In the genomic region with DNA sequence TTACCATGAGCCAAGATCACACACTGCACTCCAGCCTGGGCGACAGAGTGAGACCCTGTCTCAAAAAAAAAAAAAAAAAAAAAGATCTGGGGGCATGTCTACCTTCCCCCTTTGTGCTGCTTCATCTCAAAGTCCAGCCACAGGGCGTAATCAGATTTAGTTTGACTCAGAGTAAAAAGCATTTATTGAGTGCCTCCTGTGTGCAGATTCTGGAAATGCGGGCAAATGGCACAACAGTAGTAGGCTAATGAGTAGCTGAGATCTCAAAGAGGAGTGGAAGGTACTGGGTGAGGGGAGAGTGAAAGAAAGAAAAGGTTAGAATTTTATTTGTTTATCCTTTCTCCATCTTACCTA, we compare ENCODE assay signal across 10 cellular contexts. TPM values are rescaled to one million over a fixed set of nuclear protein-coding genes. Genes with fewer than 3 reads are reported as not detected.
A peak's percentile ranks its signal among the peaks of the same experiment; 100 is the strongest.
DNase-seq lines count a peak whose midpoint lies in the region; ATAC-seq and TF ChIP-seq lines count a peak whose summit lies in the region.
"Had no signal": no experiment of that assay in that cellular context is flagged by ENCODE, and none has a peak within 500 bp of the region (broad histone marks: within the 10 kb centered on the region; RNA-seq: fewer than 3 reads in every experiment).

No MANE protein-coding gene starts in this region.

- peak; percentile 19 for DNase-seq in SKM-1 treated with dmso at 0.1 percent for 144 hours (lab: John Stamatoyannopoulos, UW; ENCODE audit: unreplicated experiment)
- no peak for DNase-seq in SKM-1 (lab: John Stamatoyannopoulos, UW; ENCODE audit: unreplicated experiment)
- DNase-seq in activated CD8-positive, alpha-beta T cell treated with anti-CD3 and anti-CD28 coated beads for 36 hours = peak; percentile 72
- no peak for DNase-seq in glutamatergic neuron
- DNase-seq in GM19238 (ENCODE audit: insufficient read length, low spot score) = no peak
- DNase-seq: anterior cingulate cortex had no signal

- no peak overlapping the region for H3K9ac ChIP-seq in subcutaneous abdominal adipose tissue (ENCODE audit: low read length in 5 of 5)

- H3K9me3 ChIP-seq in subcutaneous abdominal adipose tissue (ENCODE audit: control insufficient read depth in 5 of 5, low read length in 5 of 5) = no peaks in the 10 kb centered on the region
- H3K9me3 ChIP-seq: SJSA1 had no signal

- POLR2A ChIA-PET in activated CD8-positive, alpha-beta T cell treated with anti-CD3 and anti-CD28 coated beads for 36 hours (lab: Charles Lee) = interaction anchor here (0.7 to 6.7 kb wide), 3 partner anchors 11 to 40 kb away, joined by 3 to 93 read pairs (median 4); a partner anchor contains a TSS

- H3K4me1 ChIP-seq in subcutaneous abdominal adipose tissue (ENCODE audit: control insufficient read depth in 5 of 5, insufficient read depth in 5 of 5, low read length in 5 of 5) = peaks cover 54 to 97% (median 95%) of the 10 kb centered on the region in 5 donors

- no peaks in the 10 kb centered on the region for H3K36me3 Mint-ChIP-seq in activated CD8-positive, alpha-beta T cell treated with anti-CD3 and anti-CD28 coated beads for 36 hours (ENCODE audit: low read depth)
- H3K36me3 Mint-ChIP-seq in glutamatergic neuron (ENCODE audit: unreplicated experiment) = no peaks in the 10 kb centered on the region

- no peak overlapping the region for H3K4me3 ChIP-seq in subcutaneous abdominal adipose tissue (ENCODE audit: low read depth in 1 of 5, low read length in 5 of 5)
- H3K4me3 ChIP-seq: SJSA1 had no signal

- peaks cover 85% of the 10 kb centered on the region for H3K4me1 Mint-ChIP-seq in activated CD8-positive, alpha-beta T cell treated with anti-CD3 and anti-CD28 coated beads for 36 hours (ENCODE audit: low read depth)
- H3K4me1 Mint-ChIP-seq in glutamatergic neuron (ENCODE audit: low read depth, unreplicated experiment) = peaks cover 46% of the 10 kb centered on the region

- peak; percentile 58 for TF ChIP-seq CTCF in activated CD8-positive, alpha-beta T cell treated with anti-CD3 and anti-CD28 coated beads for 36 hours (IDR thresholded peaks at IDR 0.05)
- peak; percentile 11 for TF ChIP-seq CTCF in glutamatergic neuron (IDR thresholded peaks at IDR 0.05; ENCODE audit: partially characterized antibody, unreplicated experiment)

- no peak for ATAC-seq in activated CD8-positive, alpha-beta T cell treated with anti-CD3 and anti-CD28 coated beads for 36 hours
- ATAC-seq in GM18520 (IDR thresholded peaks at IDR 0.05; ENCODE audit: unreplicated experiment) (no peak), GM21360 (IDR thresholded peaks at IDR 0.05; ENCODE audit: unreplicated experiment) (no peak)

- H3K36me3 ChIP-seq in subcutaneous abdominal adipose tissue (ENCODE audit: control insufficient read depth in 5 of 5, insufficient read depth in 5 of 5, low read length in 5 of 5) = no peaks in the 10 kb centered on the region
- H3K36me3 ChIP-seq: SJSA1 had no signal

- peak overlapping the region; percentile 19 for H3K27ac Mint-ChIP-seq in activated CD8-positive, alpha-beta T cell treated with anti-CD3 and anti-CD28 coated beads for 36 hours
- no peak overlapping the region for H3K27ac Mint-ChIP-seq in glutamatergic neuron (ENCODE audit: unreplicated experiment)

- H3K27ac ChIP-seq in subcutaneous abdominal adipose tissue (ENCODE audit: low read depth, low read length) = peak overlapping the region; percentile 97

- CTCF ChIA-PET in activated CD8-positive, alpha-beta T cell treated with anti-CD3 and anti-CD28 coated beads for 36 hours (lab: Charles Lee) = interaction anchor here (0.8 to 6.7 kb wide), 9 partner anchors 10 to 96 kb away, joined by 3 to 136 read pairs (median 27); a partner anchor contains a TSS

- intact Hi-C loops in activated CD8-positive, alpha-beta T cell treated with anti-CD3 and anti-CD28 coated beads for 36 hours (cut with micrococcal nuclease) = no loop called here

- H3K4me3 Mint-ChIP-seq in activated CD8-positive, alpha-beta T cell treated with anti-CD3 and anti-CD28 coated beads for 36 hours = no peak overlapping the region
- no peak overlapping the region for H3K4me3 Mint-ChIP-seq in glutamatergic neuron (ENCODE audit: unreplicated experiment)

- no peaks in the 10 kb centered on the region for H3K27me3 Mint-ChIP-seq in activated CD8-positive, alpha-beta T cell treated with anti-CD3 and anti-CD28 coated beads for 36 hours
- peaks cover 7% of the 10 kb centered on the region for H3K27me3 Mint-ChIP-seq in glutamatergic neuron (ENCODE audit: unreplicated experiment)

- H3K27me3 ChIP-seq in subcutaneous abdominal adipose tissue (ENCODE audit: control insufficient read depth in 5 of 5, insufficient read depth in 4 of 5, low read length in 5 of 5) = no peaks in the 10 kb centered on the region
- H3K27me3 ChIP-seq: SJSA1 had no signal

- no peaks in the 10 kb centered on the region for H3K9me3 Mint-ChIP-seq in activated CD8-positive, alpha-beta T cell treated with anti-CD3 and anti-CD28 coated beads for 36 hours
- H3K9me3 Mint-ChIP-seq in glutamatergic neuron (ENCODE audit: unreplicated experiment) = peaks cover 5% of the 10 kb centered on the region

RNA-seq across cellular contexts. Expression of a gene that starts 9.1 kb away (rescaled TPM):
- 1 to 10 TPM; 6.0 to 6.5 TPM for total RNA-seq in activated CD8-positive, alpha-beta T cell treated with anti-CD3 and anti-CD28 coated beads for 36 hours
- total RNA-seq in glutamatergic neuron (ENCODE audit: unreplicated experiment) = 1.3 TPM

RNA-seq across cellular contexts. Expression of a gene that starts 12.3 kb away (rescaled TPM):
- total RNA-seq in activated CD8-positive, alpha-beta T cell treated with anti-CD3 and anti-CD28 coated beads for 36 hours = 10 to 100 TPM; 69.0 to 70.1 TPM
- total RNA-seq in glutamatergic neuron (ENCODE audit: unreplicated experiment) = 110 TPM

RNA-seq across cellular contexts. Expression of a gene that starts 30.9 kb away (rescaled TPM):
- 10 to 100 TPM; 75.1 to 75.6 TPM for total RNA-seq in activated CD8-positive, alpha-beta T cell treated with anti-CD3 and anti-CD28 coated beads for 36 hours
- total RNA-seq in glutamatergic neuron (ENCODE audit: unreplicated experiment) = 145 TPM

RNA-seq across cellular contexts. Expression of a gene that starts 46.7 kb away (rescaled TPM):
- total RNA-seq in activated CD8-positive, alpha-beta T cell treated with anti-CD3 and anti-CD28 coated beads for 36 hours = 10 to 100 TPM; 11.1 to 13.8 TPM
- total RNA-seq in glutamatergic neuron (ENCODE audit: unreplicated experiment) = 17.6 TPM

RNA-seq across cellular contexts. Expression of a gene that starts 55.2 kb away (rescaled TPM):
- 10 to 100 TPM; 90.2 to 96.4 TPM for total RNA-seq in activated CD8-positive, alpha-beta T cell treated with anti-CD3 and anti-CD28 coated beads for 36 hours
- 172 TPM for total RNA-seq in glutamatergic neuron (ENCODE audit: unreplicated experiment)

Comparison
In these comparisons a context has a peak if more than half of its experiments do, and no peak if none do; other contexts are left out.
1. DNase-seq: peak in SKM-1 treated with dmso at 0.1 percent for 144 hours (single experiment) and activated CD8-positive, alpha-beta T cell treated with anti-CD3 and anti-CD28 coated beads for 36 hours (single experiment); none in SKM-1 (single experiment), glutamatergic neuron (single experiment) and GM19238 (single experiment).